ENCODE assay signal across 9 cellular contexts in genomic region chr10:35635576-35635975, GRCh38. TPM values are rescaled to one million over a fixed set of nuclear protein-coding genes. Genes with fewer than 3 reads are reported as not detected.
DNase-seq lines count a peak whose midpoint lies in the region; ATAC-seq and TF ChIP-seq lines count a peak whose summit lies in the region.
"Had no signal": no experiment of that assay in that cellular context is flagged by ENCODE, and none has a peak within 500 bp of the region (broad histone marks: within the 10 kb centered on the region; RNA-seq: fewer than 3 reads in every experiment).

No MANE protein-coding gene starts in this region.

- no peak overlapping the region for H3K27ac ChIP-seq in CD8-positive, alpha-beta T cell (ENCODE audit: low read depth, low read length)
- no peak overlapping the region for H3K27ac ChIP-seq in trophoblast cell (ENCODE audit: low read depth, low read length)

- H3K27me3 Mint-ChIP-seq in CD8-positive, alpha-beta T cell (ENCODE audit: low read depth), result peaks cover 51% of the 10 kb centered on the region
- peaks cover 33% of the 10 kb centered on the region for H3K27me3 Mint-ChIP-seq in activated T-helper 1 cell treated with anti-CD3 and anti-CD28 coated beads, Interleukin-12 subunit alpha, Interleukin-12 subunit beta, Interleukin-2, Interleukin-4 antibody, amounts not matched to agents 30 ng/mL and 10 ng/mL and 1 ng/mL, durations not matched to agents 14 hours and 24 hours and 36 hours (ENCODE audit: insufficient read depth)
- H3K27me3 Mint-ChIP-seq in glutamatergic neuron (ENCODE audit: unreplicated experiment), result peaks cover 13% of the 10 kb centered on the region

- no peak overlapping the region for H3K9ac ChIP-seq in trophoblast cell (ENCODE audit: low read length)

- H4K8ac ChIP-seq in trophoblast cell (ENCODE audit: low read depth, low read length), result no peak overlapping the region

- no peak overlapping the region for H3K23ac ChIP-seq in trophoblast cell (ENCODE audit: low read length)

- H3K4me1 Mint-ChIP-seq in CD8-positive, alpha-beta T cell (ENCODE audit: low read depth), result peaks cover 18% of the 10 kb centered on the region
- no peaks in the 10 kb centered on the region for H3K4me1 Mint-ChIP-seq in activated T-helper 1 cell treated with anti-CD3 and anti-CD28 coated beads, Interleukin-12 subunit alpha, Interleukin-12 subunit beta, Interleukin-2, Interleukin-4 antibody, amounts not matched to agents 30 ng/mL and 10 ng/mL and 1 ng/mL, durations not matched to agents 14 hours and 24 hours and 36 hours (ENCODE audit: low read depth)
- peaks cover 4% of the 10 kb centered on the region for H3K4me1 Mint-ChIP-seq in glutamatergic neuron (ENCODE audit: low read depth, unreplicated experiment)

- H3K4me3 Mint-ChIP-seq in CD8-positive, alpha-beta T cell, result no peak overlapping the region
- no peak overlapping the region for H3K4me3 Mint-ChIP-seq in activated T-helper 1 cell treated with anti-CD3 and anti-CD28 coated beads, Interleukin-12 subunit alpha, Interleukin-12 subunit beta, Interleukin-2, Interleukin-4 antibody, amounts not matched to agents 30 ng/mL and 10 ng/mL and 1 ng/mL, durations not matched to agents 14 hours and 24 hours and 36 hours
- H3K4me3 Mint-ChIP-seq in glutamatergic neuron (ENCODE audit: unreplicated experiment), result no peak overlapping the region

- no peak overlapping the region for H3K4me3 ChIP-seq in CD8-positive, alpha-beta T cell (ENCODE audit: low read depth, low read length)
- no peak overlapping the region for H3K4me3 ChIP-seq in trophoblast cell (ENCODE audit: low read depth, low read length)

- H3K36me3 ChIP-seq in CD8-positive, alpha-beta T cell (ENCODE audit: insufficient read depth, low read length), result no peaks in the 10 kb centered on the region
- peaks cover 0 to 4% of the 10 kb centered on the region in 2 experiments for H3K36me3 ChIP-seq in trophoblast cell (ENCODE audit: control insufficient read depth in 1 of 2, insufficient read depth in 2 of 2, low read length in 2 of 2)

- H3K27me3 ChIP-seq in CD8-positive, alpha-beta T cell (ENCODE audit: insufficient read depth, low read length), result peaks cover 9% of the 10 kb centered on the region
- no peaks in the 10 kb centered on the region for H3K27me3 ChIP-seq in trophoblast cell (ENCODE audit: insufficient read depth, low read length)

- no peak overlapping the region for H3K27ac Mint-ChIP-seq in CD8-positive, alpha-beta T cell
- no peak overlapping the region for H3K27ac Mint-ChIP-seq in activated T-helper 1 cell treated with anti-CD3 and anti-CD28 coated beads, Interleukin-12 subunit alpha, Interleukin-12 subunit beta, Interleukin-2, Interleukin-4 antibody, amounts not matched to agents 30 ng/mL and 10 ng/mL and 1 ng/mL, durations not matched to agents 14 hours and 24 hours and 36 hours
- H3K27ac Mint-ChIP-seq in glutamatergic neuron (ENCODE audit: unreplicated experiment), result no peak overlapping the region

- H2AFZ ChIP-seq in trophoblast cell (ENCODE audit: insufficient read depth, low read length, poor library complexity), result no peak overlapping the region

- H3K79me1 ChIP-seq in trophoblast cell (ENCODE audit: low read length), result peaks cover 5% of the 10 kb centered on the region

- peaks cover 5% of the 10 kb centered on the region for H3K4me1 ChIP-seq in CD8-positive, alpha-beta T cell (ENCODE audit: insufficient read depth, low read length)
- H3K4me1 ChIP-seq in trophoblast cell (ENCODE audit: control insufficient read depth in 1 of 2, insufficient read depth in 2 of 2, low read length in 2 of 2), result peaks cover 11% of the 10 kb centered on the region in 2 experiments

- no peak overlapping the region for H3K4me2 ChIP-seq in trophoblast cell (ENCODE audit: low read length)

- H4K12ac ChIP-seq in trophoblast cell (ENCODE audit: low read depth, low read length), result no peak overlapping the region

- no peak overlapping the region for H3K18ac ChIP-seq in trophoblast cell (ENCODE audit: low read length)

- no peak overlapping the region for H3K4ac ChIP-seq in trophoblast cell (ENCODE audit: low read depth, low read length)

- H3K79me2 ChIP-seq in trophoblast cell (ENCODE audit: control insufficient read depth, insufficient read depth, low read length, poor library complexity), result peaks cover 6% of the 10 kb centered on the region

- no peak overlapping the region for H3K14ac ChIP-seq in trophoblast cell (ENCODE audit: low read length)

- H2BK5ac ChIP-seq in trophoblast cell (ENCODE audit: low read depth, low read length, poor library complexity), result no peak overlapping the region

- intact Hi-C loops in CD8-positive, alpha-beta T cell (cut with DNase I, micrococcal nuclease), result loop anchor here (5.0 kb wide), 4 partner anchors 147 to 1857 kb away; no protein-coding TSS in a partner anchor
- intact Hi-C loops in activated T-helper 1 cell treated with anti-CD3 and anti-CD28 coated beads, Interleukin-12 subunit alpha, Interleukin-12 subunit beta, Interleukin-2, Interleukin-4 antibody, amounts not matched to agents 30 ng/mL and 10 ng/mL and 1 ng/mL, durations not matched to agents 14 hours and 24 hours and 36 hours (cut with micrococcal nuclease), result loop anchor here (5.0 kb wide), 2 partner anchors 147 to 1242 kb away; no protein-coding TSS in a partner anchor

- H2BK12ac ChIP-seq in trophoblast cell (ENCODE audit: low read length), result no peak overlapping the region

- CTCF ChIA-PET in CD8-positive, alpha-beta T cell (lab: Charles Lee), result interaction anchor here (0.7 to 2.7 kb wide), 12 partner anchors 8 to 1144 kb away, joined by 3 to 11 read pairs (median 4); no protein-coding TSS in a partner anchor

- H3K36me3 Mint-ChIP-seq in CD8-positive, alpha-beta T cell, result no peaks in the 10 kb centered on the region
- H3K36me3 Mint-ChIP-seq in activated T-helper 1 cell treated with anti-CD3 and anti-CD28 coated beads, Interleukin-12 subunit alpha, Interleukin-12 subunit beta, Interleukin-2, Interleukin-4 antibody, amounts not matched to agents 30 ng/mL and 10 ng/mL and 1 ng/mL, durations not matched to agents 14 hours and 24 hours and 36 hours (ENCODE audit: low read depth), result no peaks in the 10 kb centered on the region
- H3K36me3 Mint-ChIP-seq in glutamatergic neuron (ENCODE audit: unreplicated experiment), result no peaks in the 10 kb centered on the region

- H3K9me3 Mint-ChIP-seq in CD8-positive, alpha-beta T cell, result no peaks in the 10 kb centered on the region
- H3K9me3 Mint-ChIP-seq in activated T-helper 1 cell treated with anti-CD3 and anti-CD28 coated beads, Interleukin-12 subunit alpha, Interleukin-12 subunit beta, Interleukin-2, Interleukin-4 antibody, amounts not matched to agents 30 ng/mL and 10 ng/mL and 1 ng/mL, durations not matched to agents 14 hours and 24 hours and 36 hours, result no peaks in the 10 kb centered on the region
- peaks cover 9% of the 10 kb centered on the region for H3K9me3 Mint-ChIP-seq in glutamatergic neuron (ENCODE audit: unreplicated experiment)

- no CpG with 5 or more reads among the region's 6 CpGs for WGBS in trophoblast cell (ENCODE audit: extremely low coverage, insufficient coverage, insufficient read length)

- POLR2A ChIA-PET in CD8-positive, alpha-beta T cell (lab: Charles Lee), result interaction anchor here (0.8 kb wide), 1 partner anchor 11 kb away, joined by 3 read pairs; no protein-coding TSS in a partner anchor

- H2AK5ac ChIP-seq in trophoblast cell (ENCODE audit: low read length), result no peak overlapping the region

- peak; percentile 62 for ATAC-seq in CD8-positive, alpha-beta T cell
- ATAC-seq in GM18520 (IDR thresholded peaks at IDR 0.05; ENCODE audit: unreplicated experiment) (peak; percentile 66), HG03342 (IDR thresholded peaks at IDR 0.05; ENCODE audit: unreplicated experiment) (peak; percentile 78)

- no peaks in the 10 kb centered on the region for H3K9me3 ChIP-seq in CD8-positive, alpha-beta T cell (ENCODE audit: low read length)
- peaks cover 6% of the 10 kb centered on the region for H3K9me3 ChIP-seq in trophoblast cell (ENCODE audit: insufficient read depth, low read depth, low read length)

- DNase-seq in CD8-positive, alpha-beta T cell, result peak in 3 of 7 experiments; percentile 27 to 30 (median 30)
- DNase-seq in NCI-H526 treated with DMSO at 0.1 percent for 48 hours (lab: John Stamatoyannopoulos, UW), result peak; percentile 30
- peak; percentile 17 for DNase-seq in activated T-helper 1 cell treated with anti-CD3 and anti-CD28 coated beads, Interleukin-12 subunit alpha, Interleukin-12 subunit beta, Interleukin-2, Interleukin-4 antibody, amounts not matched to agents 30 ng/mL and 10 ng/mL and 1 ng/mL, durations not matched to agents 14 hours and 24 hours and 36 hours (ENCODE audit: low spot score)
- DNase-seq in glutamatergic neuron, result peak; percentile 46
- peak; percentile 34 to 88 for DNase-seq in trophoblast cell
- DNase-seq in NCI-H187 treated with DMSO at 0.1 percent for 48 hours (lab: John Stamatoyannopoulos, UW), result no peak

- H4K91ac ChIP-seq in trophoblast cell (ENCODE audit: low read depth, low read length), result no peak overlapping the region

- H2BK120ac ChIP-seq in trophoblast cell (ENCODE audit: insufficient read depth, low read length, poor library complexity), result no peak overlapping the region

- TF ChIP-seq CTCF in CD8-positive, alpha-beta T cell (IDR thresholded peaks at IDR 0.05), result peak; percentile 79
- peak; percentile 79 for TF ChIP-seq CTCF in glutamatergic neuron (IDR thresholded peaks at IDR 0.05; ENCODE audit: partially characterized antibody, unreplicated experiment)

RNA-seq across cellular contexts. Expression of gene FZD8, which starts 6.5 kb away (rescaled TPM):
- 1 to 10 TPM; 1.5 to 1.7 TPM for total RNA-seq in CD8-positive, alpha-beta T cell
- total RNA-seq in activated T-helper 1 cell treated with anti-CD3 and anti-CD28 coated beads, Interleukin-12 subunit alpha, Interleukin-12 subunit beta, Interleukin-2, Interleukin-4 antibody, amounts not matched to agents 30 ng/mL and 10 ng/mL and 1 ng/mL, durations not matched to agents 14 hours and 24 hours and 36 hours, result 0.41 and 0.56 TPM in 2 replicates
- 8.9 TPM for total RNA-seq in glutamatergic neuron (ENCODE audit: unreplicated experiment)
- 6.6 TPM in 2 replicates for polyA plus RNA-seq in trophoblast cell (2013)

RNA-seq across cellular contexts. Expression of gene GJD4, which starts 30.4 kb away (rescaled TPM):
- not detected for total RNA-seq in CD8-positive, alpha-beta T cell
- total RNA-seq in activated T-helper 1 cell treated with anti-CD3 and anti-CD28 coated beads, Interleukin-12 subunit alpha, Interleukin-12 subunit beta, Interleukin-2, Interleukin-4 antibody, amounts not matched to agents 30 ng/mL and 10 ng/mL and 1 ng/mL, durations not matched to agents 14 hours and 24 hours and 36 hours, result not detected in 2 replicates
- total RNA-seq in glutamatergic neuron (ENCODE audit: unreplicated experiment), result not detected
- polyA plus RNA-seq in trophoblast cell (2013), result 0.04 and 0.05 TPM in 2 replicates
- total RNA-seq: T-helper 2 cell treated with Interferon-gamma antibody and Interleukin-4, amounts not matched to agents 100 ng/mL and 5 ng/mL, for 36 hours had no signal
